In genomic region chr3:195909294-195909644, GRCh38 we compare ENCODE assay signal across 8 cellular contexts. TPM values are rescaled to one million over a fixed set of nuclear protein-coding genes. Genes with fewer than 3 reads are reported as not detected.
DNase-seq lines count a peak whose midpoint lies in the region; ATAC-seq, FAIRE-seq and TF ChIP-seq lines count a peak whose summit lies in the region.

No MANE protein-coding gene starts in this region.

- in situ Hi-C loops in astrocyte of the spinal cord (cut with HindIII; ENCODE audit: low sequenced_read_pairs) = no loop called here

- H3K36me3 ChIP-seq in mesodermal cell (ENCODE audit: control insufficient read depth, insufficient read depth, low read length) = no peaks in the 10 kb centered on the region

- no CpG with 5 or more reads among the region's 47 CpGs for WGBS in mesodermal cell (ENCODE audit: insufficient coverage in 2 of 2), 2 experiments

- H3K4me3 ChIP-seq in astrocyte of the spinal cord (ENCODE audit: low read depth, low read length) (peak overlapping the region; percentile 50), mesodermal cell (ENCODE audit: extremely low read depth, insufficient read depth, low read length, poor library complexity, severe bottlenecking) (peak overlapping the region; percentile 58)

- ATAC-seq in GM21360 (IDR thresholded peaks at IDR 0.05; ENCODE audit: unreplicated experiment) (peak; percentile 24), GM18519 (IDR thresholded peaks at IDR 0.05; ENCODE audit: low FRiP score, unreplicated experiment) (no peak)

- no peaks in the 10 kb centered on the region for H3K9me3 ChIP-seq in mesodermal cell (ENCODE audit: control insufficient read depth, low read length)

- DNase-seq in CMK (ENCODE audit: low read depth) (peak; percentile 38), HTR-8/SVneo (ENCODE audit: insufficient read length, low spot score) (peak; percentile 41), astrocyte of the spinal cord (ENCODE audit: low read depth, low spot score) (no peak), globus pallidus (ENCODE audit: low spot score) (no peak)
- DNase-seq in effector CD4-positive, alpha-beta T cell = no peak

- no peak for TF ChIP-seq CTCF in astrocyte of the spinal cord (IDR thresholded peaks at IDR 0.05; ENCODE audit: low read depth, low read length)

- H3K27ac ChIP-seq in mesodermal cell (ENCODE audit: low read depth, low read length, severe bottlenecking) = no peak overlapping the region

- H3K4me1 ChIP-seq in mesodermal cell (ENCODE audit: control insufficient read depth, insufficient read depth, low read length, poor library complexity, severe bottlenecking) = peaks cover 23% of the 10 kb centered on the region

- FAIRE-seq in HTR-8/SVneo (lab: Jason Lieb, UNC) = no peak

RNA-seq across cellular contexts. Expression of gene TNK2, which starts 0.9 kb away (rescaled TPM):
- polyA plus RNA-seq in mesodermal cell (2013, experiment 1 of 2) = 28.8 TPM
- 20.7 TPM for polyA plus RNA-seq in mesodermal cell (2013, experiment 2 of 2)

Comparison
In these comparisons a context has a peak if more than half of its experiments do, and no peak if none do; other contexts are left out.
1. DNase-seq: peak in CMK (single experiment) and HTR-8/SVneo (single experiment); none in astrocyte of the spinal cord (single experiment), effector CD4-positive, alpha-beta T cell (single experiment) and globus pallidus (single experiment).